22 cellular contexts compared by ENCODE assay signal in genomic region chr1:24336099-24336498, GRCh38. TPM values are rescaled to one million over a fixed set of nuclear protein-coding genes. Genes with fewer than 3 reads are reported as not detected.
"Had no signal": no experiment of that assay in that cellular context is flagged by ENCODE, and none has a peak within 500 bp of the region (broad histone marks: within the 10 kb centered on the region; RNA-seq: fewer than 3 reads in every experiment).

No MANE protein-coding gene starts in this region.

- ATAC-seq: naive thymus-derived CD4-positive, alpha-beta T cell; stimulated activated memory B cell treated with anti-CD40 and anti-IgM and Interleukin-4, amounts not matched to agents 10 μg/mL and 1 μg/mL and 100 μg/mL, for 72 hours; stimulated activated naive CD8-positive, alpha-beta T cell treated with anti-CD3 and anti-CD28 coated beads, Interleukin-15, amount 100 ng/mL, for 72 hours had no signal

- H3K27ac ChIP-seq: colonic mucosa, neutrophil, testis, tibial nerve had no signal

- H3K27me3 ChIP-seq: colonic mucosa, neutrophil, testis, tibial nerve had no signal

- DNase-seq: colonic mucosa; effector CD4-positive, alpha-beta T cell; endodermal cell; immature natural killer cell; left cardiac atrium; mammary epithelial cell; naive thymus-derived CD4-positive, alpha-beta T cell; stimulated activated CD4-positive, alpha-beta T cell treated with anti-CD3 and anti-CD28 coated beads, Interleukin-4, amount 100 ng/mL, for 24 hours; stimulated activated naive CD8-positive, alpha-beta T cell treated with anti-CD3 and anti-CD28 coated beads, Interleukin-15, amount 100 ng/mL, for 72 hours; testis had no signal

- H3K4me3 ChIP-seq: colonic mucosa, testis, tibial nerve had no signal

- H3K9me3 ChIP-seq: colonic mucosa, neutrophil, testis, tibial nerve had no signal

- FAIRE-seq: frontal cortex, keratinocyte had no signal

- H3K36me3 ChIP-seq: colonic mucosa, neutrophil, tibial nerve had no signal

- H3K4me1 ChIP-seq: colonic mucosa, testis, tibial nerve had no signal

RNA-seq across cellular contexts. Expression of gene GRHL3, which starts 16.9 kb away (rescaled TPM):
- total RNA-seq: dermis microvascular lymphatic vessel endothelial cell; frontal cortex; mesenteric fat pad; mononuclear cell; naive thymus-derived CD4-positive, alpha-beta T cell; osteoblast; pulmonary artery endothelial cell; subcutaneous adipose tissue; tibial nerve had no signal
- polyA plus RNA-seq: immature natural killer cell; naive thymus-derived CD4-positive, alpha-beta T cell; neural cell had no signal
